Comparison of ENCODE assay signal across 23 cellular contexts in genomic region chr3:86162521-86162920, GRCh38.
DNase-seq lines count a peak whose midpoint lies in the region; ATAC-seq, FAIRE-seq and TF ChIP-seq lines count a peak whose summit lies in the region.
"Had no signal": no experiment of that assay in that cellular context is flagged by ENCODE, and none has a peak within 500 bp of the region (broad histone marks: within the 10 kb centered on the region; RNA-seq: fewer than 3 reads in every experiment).

No MANE protein-coding gene starts in this region.

- no peaks in the 10 kb centered on the region for H3K36me3 ChIP-seq in pancreas
- H3K36me3 ChIP-seq: BLaER1 treated with 17β-estradiol and CSF1 and Interleukin-3, amounts not matched to agents 10 nM and 100 nM had no signal

- H3K9me3 Mint-ChIP-seq in WTC11 = 0 out of 2 replicates have a peak, but pooled peaks cover 2% of the 10 kb centered on the region
- no peaks in the 10 kb centered on the region for H3K9me3 Mint-ChIP-seq in type B pancreatic cell

- DNase-seq in WTC11 (ENCODE audit: low spot score) (no peak), frontal cortex (ENCODE audit: low spot score in 2 of 2) (no peak), pancreas (no peak), NCI-H1417 treated with DMSO at 0.1 percent for 48 hours (lab: John Stamatoyannopoulos, UW) (no peak), type B pancreatic cell (ENCODE audit: extremely low spot score, unreplicated experiment) (no peak), Right ventricle myocardium superior (no peak)
- DNase-seq: 8988T; AML-193; Caco-2; Calu3; CD4-positive, alpha-beta T cell; CD8-positive, alpha-beta T cell; DMS79 treated with DMSO at 0.1 percent for 48 hours had no signal

- no peak overlapping the region for H3K27ac ChIP-seq in pancreas
- H3K27ac ChIP-seq: A549; BLaER1 treated with 17β-estradiol and CSF1 and Interleukin-3, amounts not matched to agents 10 nM and 100 nM; C4-2B had no signal

- H3K4me1 Mint-ChIP-seq in WTC11 (0 out of 2 replicates have a peak, but pooled peaks cover 8% of the 10 kb centered on the region), type B pancreatic cell (ENCODE audit: unreplicated experiment) (no peaks in the 10 kb centered on the region)
- H3K4me1 Mint-ChIP-seq: B cell had no signal

- no peak for ATAC-seq in WTC11
- ATAC-seq in pancreas = no peak
- no peak for ATAC-seq in HG02759 (IDR thresholded peaks at IDR 0.05; ENCODE audit: unreplicated experiment)
- no peak for ATAC-seq in Right ventricle myocardium superior (ENCODE audit: poor library complexity)
- ATAC-seq: A549; CD8-positive, alpha-beta T cell; GM12878 had no signal

- H3K4me3 Mint-ChIP-seq in WTC11 (no peak overlapping the region), type B pancreatic cell (no peak overlapping the region)
- H3K4me3 Mint-ChIP-seq: B cell; CD4-positive, alpha-beta T cell; CD8-positive, alpha-beta T cell had no signal

- FAIRE-seq in frontal cortex (lab: Jason Lieb, UNC) (peak; percentile 86), pancreas (lab: Jason Lieb, UNC) (peak; percentile 9)
- FAIRE-seq: A549, D721Med, G401.6, GM12878, GM12892, GM18507 had no signal

- POLR2A ChIA-PET in WTC11 (lab: Charles Lee) = no interaction called here

- no peaks in the 10 kb centered on the region for H3K4me1 ChIP-seq in pancreas
- H3K4me1 ChIP-seq: A549, Caco-2 had no signal

- H3K27me3 ChIP-seq in pancreas = no peaks in the 10 kb centered on the region
- H3K27me3 ChIP-seq: BLaER1 treated with 17β-estradiol and CSF1 and Interleukin-3, amounts not matched to agents 10 nM and 100 nM had no signal

- H3K36me3 Mint-ChIP-seq in WTC11 = no peaks in the 10 kb centered on the region
- H3K36me3 Mint-ChIP-seq in type B pancreatic cell = no peaks in the 10 kb centered on the region
- H3K36me3 Mint-ChIP-seq: CD8-positive, alpha-beta T cell had no signal

- whole genome bisulfite sequencing in pancreas, 2 donors = 81 to 91% methylated on average over 1 of the region's 1 CpG

- no peak overlapping the region for H3K4me3 ChIP-seq in pancreas
- H3K4me3 ChIP-seq: A549; BLaER1 treated with 17β-estradiol and CSF1 and Interleukin-3, amounts not matched to agents 10 nM and 100 nM; GM12878 had no signal

- H3K27me3 Mint-ChIP-seq in WTC11 (ENCODE audit: low read depth) (no peaks in the 10 kb centered on the region), type B pancreatic cell (no peaks in the 10 kb centered on the region)
- H3K27me3 Mint-ChIP-seq: B cell; CD4-positive, alpha-beta T cell had no signal

- TF ChIP-seq CTCF in WTC11 (IDR thresholded peaks at IDR 0.05) (no peak), pancreas (IDR thresholded peaks at IDR 0.05) (no peak), type B pancreatic cell (conservative IDR thresholded peaks at IDR 0.05) (no peak)

- no peaks in the 10 kb centered on the region for H3K9me3 ChIP-seq in pancreas
- H3K9me3 ChIP-seq: A549; BLaER1 treated with 17β-estradiol and CSF1 and Interleukin-3, amounts not matched to agents 10 nM and 100 nM; Caco-2 had no signal

- H3K27ac Mint-ChIP-seq in WTC11 (no peak overlapping the region; the same call in 1 of the 2 replicates), type B pancreatic cell (no peak overlapping the region)
- H3K27ac Mint-ChIP-seq: B cell; CD4-positive, alpha-beta T cell; CD8-positive, alpha-beta T cell had no signal

- CTCF ChIA-PET in WTC11 (lab: Charles Lee) = no interaction called here

- intact Hi-C loops in pancreas (cut with DNase I) = no loop called here
- intact Hi-C loops in Right ventricle myocardium superior (cut with DNase I) = no loop called here

TF ChIP-seq in WTC11, 78 proteins besides CTCF, POLR2A, EP300 and RAD21:
- no peak for TF ChIP-seq ZNF532 (CRISPR knock-in tag; IDR thresholded peaks at IDR 0.05; ENCODE audit: borderline replicate concordance)
- TF ChIP-seq HMGA2 (CRISPR knock-in tag; IDR thresholded peaks at IDR 0.05) = peak; percentile 92
